12 cellular contexts compared by ENCODE assay signal in genomic region chr21:26041441-26042180, GRCh38.
DNase-seq lines count a peak whose midpoint lies in the region; TF ChIP-seq lines count a peak whose summit lies in the region.
"Had no signal": no experiment of that assay in that cellular context is flagged by ENCODE, and none has a peak within 500 bp of the region (broad histone marks: within the 10 kb centered on the region; RNA-seq: fewer than 3 reads in every experiment).

No MANE protein-coding gene starts in this region.

- H3K36me3 ChIP-seq in fibroblast of lung (ENCODE audit: control insufficient read depth, insufficient read depth, low read length) = no peaks in the 10 kb centered on the region
- H3K36me3 ChIP-seq in WERI-Rb-1 = peaks cover 39% of the 10 kb centered on the region
- no peaks in the 10 kb centered on the region for H3K36me3 ChIP-seq in Caco-2 (ENCODE audit: control insufficient read depth, insufficient read depth, low read length)

- H3K36me3 Mint-ChIP-seq in Caco-2 (ENCODE audit: insufficient read depth, unreplicated experiment) = peaks cover 30% of the 10 kb centered on the region

- H3K27me3 ChIP-seq in fibroblast of lung (ENCODE audit: control insufficient read depth, insufficient read depth, low read length) (no peaks in the 10 kb centered on the region), WERI-Rb-1 (ENCODE audit: insufficient read depth, low read depth, severe bottlenecking) (no peaks in the 10 kb centered on the region), Caco-2 (replicated peaks; ENCODE audit: control insufficient read depth, insufficient read depth, low read length) (no peaks in the 10 kb centered on the region)

- CTCF ChIA-PET in Caco-2 (lab: Charles Lee) = no interaction called here

- peak overlapping the region; percentile 18 for H3K4me2 ChIP-seq in fibroblast of lung (ENCODE audit: extremely low read depth, insufficient read depth, low read length)
- H3K4me2 ChIP-seq: A549 had no signal

- H3K9ac ChIP-seq in fibroblast of lung (ENCODE audit: insufficient read depth, low read length) = no peak overlapping the region

- no peaks in the 10 kb centered on the region for H4K20me1 ChIP-seq in fibroblast of lung (ENCODE audit: control insufficient read depth, extremely low read depth, insufficient read depth, low read length)

- no peak overlapping the region for H2AFZ ChIP-seq in fibroblast of lung (ENCODE audit: low read length)

- H3K4me3 Mint-ChIP-seq in Caco-2 (ENCODE audit: unreplicated experiment) = no peak overlapping the region

- no peaks in the 10 kb centered on the region for H3K4me1 Mint-ChIP-seq in Caco-2 (ENCODE audit: low read depth, unreplicated experiment)

- intact Hi-C loops in Caco-2 (cut with micrococcal nuclease; ENCODE audit: unreplicated experiment) = no loop called here

- TF ChIP-seq CTCF in fibroblast of lung (conservative IDR thresholded peaks at IDR 0.05 in 1 of 2, IDR thresholded peaks at IDR 0.05 in 1 of 2; ENCODE audit: low read depth in 1 of 2, low read length in 2 of 2) = no peak
- no peak for TF ChIP-seq CTCF in WERI-Rb-1 (IDR thresholded peaks at IDR 0.05; ENCODE audit: low read depth, low read length)
- no peak for TF ChIP-seq CTCF in Caco-2 (IDR thresholded peaks at IDR 0.05; ENCODE audit: insufficient read depth in 1 of 2, low read depth in 1 of 2, low read length in 1 of 2, severe bottlenecking in 1 of 2, unreplicated experiment in 1 of 2)

- H3K4me1 ChIP-seq in fibroblast of lung (ENCODE audit: control insufficient read depth, extremely low read depth, insufficient read depth, low read length) = no peaks in the 10 kb centered on the region
- H3K4me1 ChIP-seq in Caco-2 = no peaks in the 10 kb centered on the region
- H3K4me1 ChIP-seq: A549 had no signal

- no peak overlapping the region for H3K4me3 ChIP-seq in fibroblast of lung (replicated peaks in 1 of 4; ENCODE audit: control extremely low read depth in 1 of 4, insufficient read depth in 1 of 4, low read depth in 3 of 4, low read length in 4 of 4)
- H3K4me3 ChIP-seq in skeletal muscle cell (ENCODE audit: low read depth, low read length) = no peak overlapping the region
- H3K4me3 ChIP-seq in WERI-Rb-1 (ENCODE audit: low read depth, low read length) = no peak overlapping the region
- no peak overlapping the region for H3K4me3 ChIP-seq in Caco-2 (ENCODE audit: low read depth, low read length)
- H3K4me3 ChIP-seq: A549 had no signal

- POLR2A ChIA-PET in Caco-2 (lab: Charles Lee) = no interaction called here

- DNase-seq in NCI-H1092 treated with DMSO at 0.1 percent for 48 hours (lab: John Stamatoyannopoulos, UW) (peak; percentile 7), NCI-H1092 (lab: John Stamatoyannopoulos, UW) (no peak), RKO (ENCODE audit: low spot score) (peak; percentile 67), fibroblast of lung (ENCODE audit: low read depth in 2 of 2) (peak; percentile 58 to 67), skeletal muscle cell (ENCODE audit: low read depth) (peak; percentile 53), WERI-Rb-1 (no peak), T-helper 1 cell (no peak), Caco-2 (no peak)
- DNase-seq: GF-D8, Karpas-422, left cardiac atrium had no signal

- H3K9me3 Mint-ChIP-seq in Caco-2 (ENCODE audit: unreplicated experiment) = no peaks in the 10 kb centered on the region

- BruUV-seq in Caco-2 (replicated peaks; lab: Mats Ljungman, UMichigan) = no TSS peak

- H3K9me3 ChIP-seq in fibroblast of lung (ENCODE audit: control insufficient read depth, insufficient read depth, low read depth, low read length) (no peaks in the 10 kb centered on the region), WERI-Rb-1 (ENCODE audit: severe bottlenecking) (no peaks in the 10 kb centered on the region), Caco-2 (no peaks in the 10 kb centered on the region)
- H3K9me3 ChIP-seq: A549 had no signal

- H3K27ac ChIP-seq in fibroblast of lung (ENCODE audit: insufficient read depth, low read length) (no peak overlapping the region), WERI-Rb-1 (no peak overlapping the region)
- H3K27ac ChIP-seq: A549 had no signal

- H3K79me2 ChIP-seq in fibroblast of lung (ENCODE audit: control insufficient read depth, insufficient read depth, low read length) = peaks cover 2% of the 10 kb centered on the region

- no peak overlapping the region for H3K27ac Mint-ChIP-seq in Caco-2 (ENCODE audit: unreplicated experiment)

- no peaks in the 10 kb centered on the region for H3K27me3 Mint-ChIP-seq in Caco-2 (ENCODE audit: insufficient read depth, unreplicated experiment)

Comparison
In these comparisons a context has a peak if more than half of its experiments do, and no peak if none do; other contexts are left out.
1. DNase-seq: peak in NCI-H1092 treated with DMSO at 0.1 percent for 48 hours (single experiment), RKO (single experiment), fibroblast of lung (2 of 2) and skeletal muscle cell (single experiment); none in NCI-H1092 (single experiment), WERI-Rb-1 (single experiment), T-helper 1 cell (0 of 5) and Caco-2 (0 of 2).